9 cellular contexts compared by ENCODE assay signal in genomic region chr2:26462511-26463251, GRCh38. TPM values are rescaled to one million over a fixed set of nuclear protein-coding genes. Genes with fewer than 3 reads are reported as not detected.
DNase-seq lines count a peak whose midpoint lies in the region; FAIRE-seq and TF ChIP-seq lines count a peak whose summit lies in the region.
"Had no signal": no experiment of that assay in that cellular context is flagged by ENCODE, and none has a peak within 500 bp of the region (broad histone marks: within the 10 kb centered on the region; RNA-seq: fewer than 3 reads in every experiment).

No MANE protein-coding gene starts in this region.

- intact Hi-C loops in activated T-helper 1 cell treated with anti-CD3 and anti-CD28 coated beads, Interleukin-12 subunit alpha, Interleukin-12 subunit beta, Interleukin-2, Interleukin-4 antibody, amounts not matched to agents 30 ng/mL and 10 ng/mL and 1 ng/mL, durations not matched to agents 14 hours and 24 hours and 36 hours (cut with micrococcal nuclease): no loop called here

- H3K27me3 Mint-ChIP-seq in activated T-helper 1 cell treated with anti-CD3 and anti-CD28 coated beads, Interleukin-12 subunit alpha, Interleukin-12 subunit beta, Interleukin-2, Interleukin-4 antibody, amounts not matched to agents 30 ng/mL and 10 ng/mL and 1 ng/mL, durations not matched to agents 14 hours and 24 hours and 36 hours (ENCODE audit: insufficient read depth): peaks cover 3% of the 10 kb centered on the region

- H3K9me3 Mint-ChIP-seq in activated T-helper 1 cell treated with anti-CD3 and anti-CD28 coated beads, Interleukin-12 subunit alpha, Interleukin-12 subunit beta, Interleukin-2, Interleukin-4 antibody, amounts not matched to agents 30 ng/mL and 10 ng/mL and 1 ng/mL, durations not matched to agents 14 hours and 24 hours and 36 hours: no peaks in the 10 kb centered on the region

- H3K27ac Mint-ChIP-seq in activated T-helper 1 cell treated with anti-CD3 and anti-CD28 coated beads, Interleukin-12 subunit alpha, Interleukin-12 subunit beta, Interleukin-2, Interleukin-4 antibody, amounts not matched to agents 30 ng/mL and 10 ng/mL and 1 ng/mL, durations not matched to agents 14 hours and 24 hours and 36 hours: no peak overlapping the region

- peak in 2 of 3 experiments; percentile 24 to 39 for DNase-seq in NCI-H1417 (lab: John Stamatoyannopoulos, UW)
- no peak for DNase-seq in NCI-H1417 treated with DMSO at 0.1 percent for 48 hours (lab: John Stamatoyannopoulos, UW)
- peak; percentile 84 for DNase-seq in iPS-NIHi7 (ENCODE audit: extremely low spot score)
- peak; percentile 68 for DNase-seq in urothelium cell line (ENCODE audit: low spot score)
- DNase-seq in activated T-helper 1 cell treated with anti-CD3 and anti-CD28 coated beads, Interleukin-12 subunit alpha, Interleukin-12 subunit beta, Interleukin-2, Interleukin-4 antibody, amounts not matched to agents 30 ng/mL and 10 ng/mL and 1 ng/mL, durations not matched to agents 14 hours and 24 hours and 36 hours (ENCODE audit: low spot score): no peak
- DNase-seq in stimulated activated naive CD4-positive, alpha-beta T cell treated with Interleukin-2 at 50 U/mL for 16 hours (lab: John Stamatoyannopoulos, UW): no peak

- no peak overlapping the region for H3K4me3 Mint-ChIP-seq in activated T-helper 1 cell treated with anti-CD3 and anti-CD28 coated beads, Interleukin-12 subunit alpha, Interleukin-12 subunit beta, Interleukin-2, Interleukin-4 antibody, amounts not matched to agents 30 ng/mL and 10 ng/mL and 1 ng/mL, durations not matched to agents 14 hours and 24 hours and 36 hours

- no peak overlapping the region for H3K4me3 ChIP-seq in WI38 (ENCODE audit: low read depth, low read length)
- H3K4me3 ChIP-seq: BLaER1 had no signal

- TF ChIP-seq CTCF in LNCAP (IDR thresholded peaks at IDR 0.05) (peak; percentile 63), WI38 (IDR thresholded peaks at IDR 0.05; ENCODE audit: low read depth, low read length) (peak; percentile 56; the same call in 1 of the 2 replicates)

- no peaks in the 10 kb centered on the region for H3K4me1 Mint-ChIP-seq in activated T-helper 1 cell treated with anti-CD3 and anti-CD28 coated beads, Interleukin-12 subunit alpha, Interleukin-12 subunit beta, Interleukin-2, Interleukin-4 antibody, amounts not matched to agents 30 ng/mL and 10 ng/mL and 1 ng/mL, durations not matched to agents 14 hours and 24 hours and 36 hours (ENCODE audit: low read depth)

- no peaks in the 10 kb centered on the region for H3K36me3 Mint-ChIP-seq in activated T-helper 1 cell treated with anti-CD3 and anti-CD28 coated beads, Interleukin-12 subunit alpha, Interleukin-12 subunit beta, Interleukin-2, Interleukin-4 antibody, amounts not matched to agents 30 ng/mL and 10 ng/mL and 1 ng/mL, durations not matched to agents 14 hours and 24 hours and 36 hours (ENCODE audit: low read depth)

- peak; percentile 32 for FAIRE-seq in urothelium cell line (lab: Jason Lieb, UNC)

RNA-seq across cellular contexts. Expression of gene OTOF, which starts 15.2 kb away (rescaled TPM):
- 5.9 and 6.9 TPM in 2 replicates for total RNA-seq in activated T-helper 1 cell treated with anti-CD3 and anti-CD28 coated beads, Interleukin-12 subunit alpha, Interleukin-12 subunit beta, Interleukin-2, Interleukin-4 antibody, amounts not matched to agents 30 ng/mL and 10 ng/mL and 1 ng/mL, durations not matched to agents 14 hours and 24 hours and 36 hours

Comparison
In these comparisons a context has a peak if more than half of its experiments do, and no peak if none do; other contexts are left out.
1. DNase-seq: peak in NCI-H1417 (2 of 3), iPS-NIHi7 (single experiment) and urothelium cell line (single experiment); none in NCI-H1417 treated with DMSO at 0.1 percent for 48 hours (single experiment), activated T-helper 1 cell treated with anti-CD3 and anti-CD28 coated beads, Interleukin-12 subunit alpha, Interleukin-12 subunit beta, Interleukin-2, Interleukin-4 antibody, amounts not matched to agents 30 ng/mL and 10 ng/mL and 1 ng/mL, durations not matched to agents 14 hours and 24 hours and 36 hours (single experiment) and stimulated activated naive CD4-positive, alpha-beta T cell treated with Interleukin-2 at 50 U/mL for 16 hours (single experiment).